Comparison of ENCODE assay signal across 8 cellular contexts in genomic region chr20:47356526-47357295, GRCh38. TPM values are rescaled to one million over a fixed set of nuclear protein-coding genes. Genes with fewer than 3 reads are reported as not detected.
DNase-seq lines count a peak whose midpoint lies in the region; ATAC-seq, FAIRE-seq and TF ChIP-seq lines count a peak whose summit lies in the region.

Gene ZMYND8, minus strand, starts transcription at chr20:47356699. Its CDS starts 29 bp downstream, at chr20:47356670.

- intact Hi-C loops in K562 (cut with micrococcal nuclease): loop anchor here (5.0 kb wide), 1 partner anchor 39 kb away; no protein-coding TSS in a partner anchor
- intact Hi-C loops in sigmoid colon (cut with DNase I): no loop called here

- CTCF ChIA-PET in K562 (lab: Yijun Ruan, JAX; ENCODE audit: low intra/inter-chr PET ratio): interaction anchor here (1.1 kb wide), 1 partner anchor 27 kb away, joined by 3 read pairs; no protein-coding TSS in a partner anchor

- peak within 1 kb of the TSS; percentile 97 for H3K27ac ChIP-seq in K562 (ENCODE audit: extremely low read depth, low read depth, low read length)
- H3K27ac ChIP-seq in sigmoid colon: peak within 1 kb of the TSS; percentile 99 to 100 (median 99)

- no TSS peak for BruUV-seq in K562 (replicated peaks; lab: Mats Ljungman, UMichigan)

- peak within 1 kb of the TSS; percentile 65 for H3K4me3 ChIP-seq in K562
- H3K4me3 ChIP-seq in sigmoid colon: peak within 1 kb of the TSS in 2 of 4 donors; percentile 20 to 24

- H3K27me3 ChIP-seq in K562 (ENCODE audit: control insufficient read depth in 2 of 2, insufficient read depth in 2 of 2, low read length in 2 of 2) (no peaks in the 10 kb centered on the region), sigmoid colon (no peaks in the 10 kb centered on the region)

- TF ChIP-seq CTCF in K562 (IDR thresholded peaks at IDR 0.05 in 2 of 3, conservative IDR thresholded peaks at IDR 0.05 in 1 of 3; ENCODE audit: insufficient read depth in 2 of 3, low read depth in 1 of 3, low read length in 3 of 3): no peak; a peak in 2 of 6 replicates
- TF ChIP-seq CTCF in sigmoid colon (IDR thresholded peaks at IDR 0.05): no peak

- DNase-seq in GM12892 (ENCODE audit: insufficient read length) (peak; percentile 64), NCI-H2196 (lab: John Stamatoyannopoulos, UW; ENCODE audit: unreplicated experiment) (peak; percentile 87), UCSD-AML1 (lab: John Stamatoyannopoulos, UW; ENCODE audit: unreplicated experiment) (peak; percentile 98), K562 (ENCODE audit: extremely low read depth in 1 of 4, low spot score in 3 of 4) (peak; percentile 95 to 98 (median 96)), hypothalamus (lab: John Stamatoyannopoulos, UW) (peak; percentile 69 to 99 (median 92)), sigmoid colon (peak; percentile 95)

- no peak within 1 kb of the TSS for H2AFZ ChIP-seq in K562 (ENCODE audit: low read depth, low read length)

- in situ Hi-C loops in K562 (cut with MboI): no loop called here

- H3K36me3 ChIP-seq in K562 (ENCODE audit: control insufficient read depth, insufficient read depth, low read length) (peaks cover 38% of the 10 kb centered on the region), sigmoid colon (no peaks in the 10 kb centered on the region)

- peak; percentile 36; the same call in 1 of the 2 replicates for TF ChIP-seq EP300 in K562 (IDR thresholded peaks at IDR 0.05; ENCODE audit: low read length)
- no peak for TF ChIP-seq EP300 in sigmoid colon (IDR thresholded peaks at IDR 0.05)

- H3K9ac ChIP-seq in K562 (ENCODE audit: insufficient read depth in 1 of 2, low read depth in 2 of 2, low read length in 2 of 2): peak within 1 kb of the TSS; percentile 92 to 94

- under 1% methylated on average over 19 of the region's 21 CpGs for WGBS in K562 (ENCODE audit: insufficient coverage, low coverage, missing lambda C conversion rate)
- WGBS in sigmoid colon, 2 donors: 3 to 5% methylated on average over 21 of the region's 21 CpGs

- ATAC-seq in HG03045 (IDR thresholded peaks at IDR 0.05; ENCODE audit: unreplicated experiment) (peak; percentile 49), K562 (peak; percentile 28), HG02884 (IDR thresholded peaks at IDR 0.05; ENCODE audit: unreplicated experiment) (no peak)

- no peaks in the 10 kb centered on the region for H3K9me1 ChIP-seq in K562 (ENCODE audit: control insufficient read depth, insufficient read depth, low read length)

- H3K9me3 ChIP-seq in K562 (replicated peaks; ENCODE audit: control insufficient read depth, insufficient read depth, low read depth, low read length): no peaks in the 10 kb centered on the region
- H3K9me3 ChIP-seq in sigmoid colon: no peaks in the 10 kb centered on the region

- TF ChIP-seq POLR2A in GM12892 (IDR thresholded peaks at IDR 0.05; ENCODE audit: low read depth, low read length): no peak; the same call in 1 of the 2 replicates
- TF ChIP-seq POLR2A in K562 (conservative IDR thresholded peaks at IDR 0.05): peak; percentile 81
- no peak for TF ChIP-seq POLR2A in sigmoid colon (IDR thresholded peaks at IDR 0.05)

- no peaks in the 10 kb centered on the region for H4K20me1 ChIP-seq in K562 (replicated peaks; ENCODE audit: control insufficient read depth, insufficient read depth, low read length)

- FAIRE-seq in GM12892 (lab: Jason Lieb, UNC) (peak; percentile 40), K562 (lab: Jason Lieb, UNC) (peak; percentile 86)

- H3K4me1 ChIP-seq in K562 (replicated peaks in 1 of 2; ENCODE audit: control insufficient read depth in 2 of 2, insufficient read depth in 2 of 2, low read length in 2 of 2) (peaks cover 43 to 46% of the 10 kb centered on the region in 2 experiments), sigmoid colon (peaks cover 0 to 100% (median 99%) of the 10 kb centered on the region in 4 donors)

- H3K4me2 ChIP-seq in K562 (ENCODE audit: insufficient read depth, low read length): peak within 1 kb of the TSS; percentile 87

- H3K79me2 ChIP-seq in K562 (ENCODE audit: control insufficient read depth, insufficient read depth, low read length): peaks cover 90% of the 10 kb centered on the region

- TF ChIP-seq RAD21 in K562 (CRISPR knock-in tag; conservative IDR thresholded peaks at IDR 0.05 in 1 of 2, IDR thresholded peaks at IDR 0.05 in 1 of 2): no peak

- POLR2A ChIA-PET in K562 (lab: Yijun Ruan, JAX): interaction anchor here (0.6 to 2.4 kb wide), 18 partner anchors 9 to 1127 kb away, joined by 3 to 21 read pairs (median 5); no protein-coding TSS in a partner anchor

TF ChIP-seq in K562, 482 proteins besides CTCF, POLR2A, EP300 and RAD21 (continues in another document):
- 0 out of 2 replicates have a peak, but pooled peaks have one; percentile 33 for TF ChIP-seq XRCC5 (IDR thresholded peaks at IDR 0.05; ENCODE audit: low read depth, low read length)
- TF ChIP-seq L3MBTL2 (IDR thresholded peaks at IDR 0.05): 0 out of 2 replicates have a peak, but pooled peaks have one; percentile 47
- peak; percentile 52; the same call in 1 of the 2 replicates for TF ChIP-seq SMAD3 (CRISPR knock-in tag; conservative IDR thresholded peaks at IDR 0.05)
- peak; percentile 54; the same call in 1 of the 2 replicates for TF ChIP-seq ZNF583 (CRISPR knock-in tag; IDR thresholded peaks at IDR 0.05)
- TF ChIP-seq TAF1 (IDR thresholded peaks at IDR 0.05; ENCODE audit: control insufficient read depth, extremely low read depth, insufficient read depth, low read length, severe bottlenecking): peak; percentile 75
- 0 out of 4 replicates have a peak, but pooled peaks of 1 of the 2 experiments have one; percentile 8 for TF ChIP-seq HDAC1 (IDR thresholded peaks at IDR 0.05)
- TF ChIP-seq ZKSCAN1 (IDR thresholded peaks at IDR 0.05; ENCODE audit: low read depth, low read length): no peak
- no peak for TF ChIP-seq ZNF146 (CRISPR knock-in tag; IDR thresholded peaks at IDR 0.05; ENCODE audit: unreplicated experiment)
- no peak; the same call in 1 of the 2 replicates for TF ChIP-seq GTF2E2 (tag; IDR thresholded peaks at IDR 0.05)
- TF ChIP-seq CHD4 (IDR thresholded peaks at IDR 0.05; ENCODE audit: insufficient read depth, insufficient replicate concordance, low read depth, low read length, poor library complexity, severe bottlenecking): no peak
- peak; percentile 19 for TF ChIP-seq GTF2B (IDR thresholded peaks at IDR 0.05; ENCODE audit: extremely low read depth, insufficient read length)
- TF ChIP-seq RBFOX2 (IDR thresholded peaks at IDR 0.05; ENCODE audit: low read depth, low read length): peak; percentile 79
- TF ChIP-seq EGR1 (conservative IDR thresholded peaks at IDR 0.05): no peak
- peak; percentile 86 for TF ChIP-seq TBP (optimal IDR thresholded peaks at IDR 0.05; ENCODE audit: low read depth, low read length)

RNA-seq across cellular contexts. Expression of gene ZMYND8, which starts in this region (rescaled TPM):
- polyA plus RNA-seq in GM12892 (2012; ENCODE audit: missing spikeins): 20.2 TPM
- 399 and 515 TPM in 2 replicates for total RNA-seq in K562 (2011; cell fraction: chromatin; rRNA removed; ENCODE audit: low replicate concordance)
- total RNA-seq in K562 (2011; cell fraction: nucleolus; rRNA removed): 184 and 194 TPM in 2 replicates
- 232 and 241 TPM in 2 replicates for total RNA-seq in K562 (2011; cell fraction: nucleoplasm; rRNA removed)
- total RNA-seq in K562 (2014; rRNA removed): 51.8 and 62.6 TPM in 2 replicates
- 71.9 and 79.2 TPM in 2 replicates for total RNA-seq in K562 (2014; rRNA removed; fragmentation: Illumina TruSeq; extraction: Trizol)
- total RNA-seq in K562 (2015; rRNA removed; fragmentation: Illumina TruSeq; extraction: Trizol): 65.3 and 67.3 TPM in 2 replicates
- total RNA-seq in K562 (2021): 129 and 148 TPM in 2 replicates
- polyA plus RNA-seq in K562 (2011; rRNA removed): 80.8 and 95.0 TPM in 2 replicates
- 42.9 and 46.7 TPM in 2 replicates for polyA plus RNA-seq in K562 (2011; cell fraction: cytosol; rRNA removed)
- 147 and 184 TPM in 2 replicates for polyA plus RNA-seq in K562 (2011; cell fraction: nucleus; rRNA removed)
- polyA plus RNA-seq in K562 (2012): 48.4 and 62.9 TPM in 2 replicates
- polyA plus RNA-seq in K562 (2014; fragmentation: Illumina TruSeq; extraction: Trizol): 97.2 and 121 TPM in 2 replicates
- polyA plus RNA-seq in K562 (2014; fragmentation: Nextera tagmentation; extraction: Ambion mirVana): 10 to 100 TPM; 31.8 to 58.0 TPM
- 63.9 and 79.5 TPM in 2 replicates for polyA plus RNA-seq in K562 (2014; rRNA removed)
- 140 and 160 TPM in 2 replicates for polyA minus RNA-seq in K562 (2011; rRNA and poly(A)+ RNA removed)
- polyA minus RNA-seq in K562 (2011; cell fraction: cytosol; rRNA and poly(A)+ RNA removed): 71.6 and 73.2 TPM in 2 replicates
- polyA minus RNA-seq in K562 (2011; cell fraction: nucleus; rRNA and poly(A)+ RNA removed): 125 and 198 TPM in 2 replicates
- 10 to 100 TPM; 24.8 to 46.0 (median 29.3) TPM for total RNA-seq in sigmoid colon
- polyA plus RNA-seq in sigmoid colon: 10 to 100 TPM in 2 of 3 donors, 1 to 10 TPM in 1; 7.8 to 23.2 (median 11.3) TPM
